19 cellular contexts compared by ENCODE assay signal in genomic region chr9:91908293-91908623, GRCh38. TPM values are rescaled to one million over a fixed set of nuclear protein-coding genes. Genes with fewer than 3 reads are reported as not detected.
DNase-seq lines count a peak whose midpoint lies in the region; ATAC-seq and TF ChIP-seq lines count a peak whose summit lies in the region.
"Had no signal": no experiment of that assay in that cellular context is flagged by ENCODE, and none has a peak within 500 bp of the region (broad histone marks: within the 10 kb centered on the region; RNA-seq: fewer than 3 reads in every experiment).

No MANE protein-coding gene starts in this region.

- H3K36me3 Mint-ChIP-seq in endodermal cell (ENCODE audit: low read depth): peaks cover 19% of the 10 kb centered on the region
- peaks cover 2% of the 10 kb centered on the region for H3K36me3 Mint-ChIP-seq in activated CD4-positive, alpha-beta memory T cell treated with anti-CD3 and anti-CD28 coated beads, Interleukin-2, amount 10 ng/mL, durations not matched to agents 7 days and 5 days (ENCODE audit: low read depth)
- H3K36me3 Mint-ChIP-seq: CD4-positive, alpha-beta memory T cell had no signal

- H3K9me3 ChIP-seq in cardiac muscle cell (ENCODE audit: low read depth): no peaks in the 10 kb centered on the region
- H3K9me3 ChIP-seq in right cardiac atrium (ENCODE audit: control insufficient read depth, low read length): no peaks in the 10 kb centered on the region
- no peaks in the 10 kb centered on the region for H3K9me3 ChIP-seq in endodermal cell (ENCODE audit: control insufficient read depth, low read length)
- H3K9me3 ChIP-seq: BE2C had no signal

- H3K9ac ChIP-seq in KMS-11 (no peak overlapping the region; the same call in 1 of the 2 replicates), endodermal cell (ENCODE audit: extremely low read depth, low read length, poor library complexity, severe bottlenecking) (peak overlapping the region; percentile 67)

- ATAC-seq in right cardiac atrium (no peak), GM18909 (IDR thresholded peaks at IDR 0.05; ENCODE audit: poor library complexity, unreplicated experiment) (no peak), Right ventricle myocardium inferior (no peak)
- ATAC-seq: HepG2 had no signal

- peaks cover 13% of the 10 kb centered on the region; the same call in 1 of the 2 replicates for H3K79me2 ChIP-seq in KMS-11 (ENCODE audit: insufficient read depth, low read depth)

- H3K27me3 Mint-ChIP-seq in endodermal cell (ENCODE audit: insufficient read depth): peaks cover 17% of the 10 kb centered on the region
- H3K27me3 Mint-ChIP-seq in activated CD4-positive, alpha-beta memory T cell treated with anti-CD3 and anti-CD28 coated beads, Interleukin-2, amount 10 ng/mL, durations not matched to agents 7 days and 5 days: peaks cover 8% of the 10 kb centered on the region
- H3K27me3 Mint-ChIP-seq: CD4-positive, alpha-beta memory T cell had no signal

- H3K4me1 ChIP-seq in cardiac muscle cell (ENCODE audit: low read depth) (peaks cover 34% of the 10 kb centered on the region), right cardiac atrium (ENCODE audit: control insufficient read depth, insufficient read depth, low read length) (no peaks in the 10 kb centered on the region), KMS-11 (ENCODE audit: low read depth, poor library complexity, severe bottlenecking) (peaks cover 61% of the 10 kb centered on the region), endodermal cell (ENCODE audit: control insufficient read depth, insufficient read depth, low read length) (peaks cover 36% of the 10 kb centered on the region)

- H3K27ac Mint-ChIP-seq in endodermal cell: peak overlapping the region; percentile 96
- H3K27ac Mint-ChIP-seq in activated CD4-positive, alpha-beta memory T cell treated with anti-CD3 and anti-CD28 coated beads, Interleukin-2, amount 10 ng/mL, durations not matched to agents 7 days and 5 days: no peak overlapping the region

- peaks cover 31% of the 10 kb centered on the region for H3K4me1 Mint-ChIP-seq in endodermal cell
- peaks cover 29% of the 10 kb centered on the region for H3K4me1 Mint-ChIP-seq in activated CD4-positive, alpha-beta memory T cell treated with anti-CD3 and anti-CD28 coated beads, Interleukin-2, amount 10 ng/mL, durations not matched to agents 7 days and 5 days

- H2AFZ ChIP-seq in KMS-11 (ENCODE audit: low read depth): no peak overlapping the region

- H3K27ac ChIP-seq in cardiac muscle cell: peak overlapping the region; percentile 3
- H3K27ac ChIP-seq in right cardiac atrium (ENCODE audit: low read length): no peak overlapping the region
- H3K27ac ChIP-seq in KMS-11: peak overlapping the region; percentile 82
- no peak overlapping the region for H3K27ac ChIP-seq in endodermal cell (ENCODE audit: low read depth, low read length)

- CTCF ChIA-PET in activated CD4-positive, alpha-beta memory T cell treated with anti-CD3 and anti-CD28 coated beads, Interleukin-2, amount 10 ng/mL, durations not matched to agents 7 days and 5 days (lab: Charles Lee): interaction anchor here (3.4 kb wide), 1 partner anchor 42 kb away, joined by 17 read pairs; the partner anchor contains the start of gene ROR2

- no peaks in the 10 kb centered on the region for H3K36me3 ChIP-seq in cardiac muscle cell
- no peaks in the 10 kb centered on the region for H3K36me3 ChIP-seq in KMS-11 (ENCODE audit: insufficient read depth)
- H3K36me3 ChIP-seq in endodermal cell (ENCODE audit: control insufficient read depth, insufficient read depth, low read length): peaks cover 60% of the 10 kb centered on the region

- intact Hi-C loops in right cardiac atrium (cut with DNase I) (no loop called here), Right ventricle myocardium inferior (cut with DNase I) (no loop called here)

- POLR2A ChIA-PET in activated CD4-positive, alpha-beta memory T cell treated with anti-CD3 and anti-CD28 coated beads, Interleukin-2, amount 10 ng/mL, durations not matched to agents 7 days and 5 days (lab: Charles Lee): interaction anchor here (0.7 to 1.6 kb wide), 2 partner anchors 23 to 109 kb away, joined by 3 read pairs; no protein-coding TSS in a partner anchor

- DNase-seq in cardiac muscle cell (ENCODE audit: low read depth in 1 of 2, low spot score in 1 of 2): no peak
- DNase-seq in right cardiac atrium: no peak
- DNase-seq in endodermal cell: no peak
- no peak for DNase-seq in Right ventricle myocardium inferior (ENCODE audit: missing footprints)
- no peak for DNase-seq in activated CD4-positive, alpha-beta memory T cell treated with anti-CD3 and anti-CD28 coated beads, Interleukin-2, amount 10 ng/mL, durations not matched to agents 7 days and 5 days
- DNase-seq: CD4-positive, alpha-beta memory T cell; GDM1; KG1; NCI-H1105; NCI-H2029 treated with DMSO at 0.1 percent for 48 hours; NCI-H2171 treated with DMSO at 0.1 percent for 48 hours; NCI-H446 treated with DMSO at 0.1 percent for 48 hours; NCI-H774; SHP77; T-helper 2 cell had no signal

- peak overlapping the region; percentile 39 for H3K4me3 Mint-ChIP-seq in endodermal cell
- H3K4me3 Mint-ChIP-seq in activated CD4-positive, alpha-beta memory T cell treated with anti-CD3 and anti-CD28 coated beads, Interleukin-2, amount 10 ng/mL, durations not matched to agents 7 days and 5 days: no peak overlapping the region
- H3K4me3 Mint-ChIP-seq: CD4-positive, alpha-beta memory T cell had no signal

- no peak overlapping the region for H3K4me3 ChIP-seq in cardiac muscle cell
- H3K4me3 ChIP-seq in right cardiac atrium (ENCODE audit: low read length): no peak overlapping the region
- no peak overlapping the region for H3K4me3 ChIP-seq in KMS-11 (IDR thresholded peaks at IDR 0.05; ENCODE audit: insufficient read depth, low read depth, low read length)
- peak overlapping the region; percentile 72 for H3K4me3 ChIP-seq in endodermal cell (ENCODE audit: low read length)

- peak overlapping the region; percentile 93 for H3K4me2 ChIP-seq in KMS-11

- TF ChIP-seq CTCF in cardiac muscle cell (IDR thresholded peaks at IDR 0.05; ENCODE audit: low read depth, low read length) (no peak), KMS-11 (conservative IDR thresholded peaks at IDR 0.05; ENCODE audit: low read depth, low read length) (no peak), endodermal cell (conservative IDR thresholded peaks at IDR 0.05) (no peak)

- no peaks in the 10 kb centered on the region for H3K27me3 ChIP-seq in cardiac muscle cell
- no peaks in the 10 kb centered on the region for H3K27me3 ChIP-seq in right cardiac atrium (ENCODE audit: control insufficient read depth, insufficient read depth)
- H3K27me3 ChIP-seq in KMS-11 (ENCODE audit: insufficient read depth, low read depth): no peaks in the 10 kb centered on the region
- no peaks in the 10 kb centered on the region for H3K27me3 ChIP-seq in endodermal cell (ENCODE audit: control insufficient read depth, insufficient read depth, low read length, poor library complexity, severe bottlenecking)
- H3K27me3 ChIP-seq: BE2C had no signal

- 55% methylated on average over 2 of the region's 2 CpGs for WGBS in right cardiac atrium
- WGBS in endodermal cell (ENCODE audit: insufficient coverage in 1 of 2, insufficient read length in 1 of 2), 2 experiments: 13 to 60% methylated on average over 1 to 2 of the region's 2 CpGs

- no peaks in the 10 kb centered on the region for H4K20me1 ChIP-seq in KMS-11 (ENCODE audit: insufficient read depth)

- no peaks in the 10 kb centered on the region for H3K9me3 Mint-ChIP-seq in endodermal cell
- no peaks in the 10 kb centered on the region for H3K9me3 Mint-ChIP-seq in activated CD4-positive, alpha-beta memory T cell treated with anti-CD3 and anti-CD28 coated beads, Interleukin-2, amount 10 ng/mL, durations not matched to agents 7 days and 5 days
- H3K9me3 Mint-ChIP-seq: CD4-positive, alpha-beta memory T cell had no signal

RNA-seq across cellular contexts. Expression of gene ROR2, which starts 41.8 kb away (rescaled TPM):
- total RNA-seq in cardiac muscle cell (36.7 and 38.6 TPM in 2 replicates), right cardiac atrium (10 to 100 TPM; 33.7 to 38.9 (median 36.0) TPM), endodermal cell (100 to 1,000 TPM; 104 to 160 TPM), Right ventricle myocardium inferior (0.92 TPM)
- polyA plus RNA-seq in cardiac muscle cell (21.5 and 23.6 TPM in 2 replicates), right cardiac atrium (20.1 TPM)
- 39.8 TPM for polyA plus RNA-seq in endodermal cell (2013, experiment 1 of 2)
- polyA plus RNA-seq in endodermal cell (2013, experiment 2 of 2): 40.9 TPM
- 1 to 10 TPM; 2.1 TPM for total RNA-seq in activated CD4-positive, alpha-beta memory T cell treated with anti-CD3 and anti-CD28 coated beads, Interleukin-2, amount 10 ng/mL, durations not matched to agents 7 days and 5 days
- total RNA-seq: HepG2 had no signal
- polyA plus RNA-seq: HepG2 had no signal

Comparison
In these comparisons a context has a peak if more than half of its experiments do, and no peak if none do; other contexts are left out.
1. H3K27ac ChIP-seq: peak in cardiac muscle cell (single experiment) and KMS-11 (single experiment); none in right cardiac atrium (single experiment) and endodermal cell (single experiment).
2. RNA of gene ROR2, which starts 41.8 kb away (total RNA-seq): 104 to 160 TPM in endodermal cell, 36.7 to 38.6 TPM in cardiac muscle cell and 33.7 to 38.9 TPM in right cardiac atrium; 2.1 TPM in activated CD4-positive, alpha-beta memory T cell treated with anti-CD3 and anti-CD28 coated beads, Interleukin-2, amount 10 ng/mL, durations not matched to agents 7 days and 5 days and 0.92 TPM in Right ventricle myocardium inferior (single experiment); every median in the first group is over 10 times any median in the second.